1 cellular context compared by ENCODE assay signal in the genomic region with DNA sequence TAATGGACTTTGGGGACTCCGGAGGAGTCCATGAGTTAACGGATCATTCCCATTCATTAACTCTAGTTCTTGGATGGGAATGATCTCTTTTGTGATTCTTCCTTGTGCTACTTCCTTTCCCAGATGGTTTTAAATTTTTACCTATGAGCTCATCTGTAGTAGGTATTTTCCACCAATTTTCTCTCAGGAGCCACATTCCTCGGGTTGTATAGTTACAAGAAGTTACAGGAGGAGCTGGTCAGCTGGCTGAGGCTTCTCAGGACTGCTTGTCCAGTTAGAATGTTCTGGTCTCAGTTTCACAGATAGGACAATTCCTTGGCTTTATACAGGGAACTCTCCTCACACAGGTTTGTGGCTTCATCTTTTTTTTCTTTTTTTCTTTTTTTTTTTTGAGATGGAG.
TF ChIP-seq lines count a peak whose summit lies in the region.

No MANE protein-coding gene starts in this region.

TF ChIP-seq in IMR-90, 13 proteins besides CTCF, POLR2A, EP300 and RAD21:
- TF ChIP-seq RFX5 (IDR thresholded peaks at IDR 0.05; ENCODE audit: low read depth, low read length) (no peak), MAFK (IDR thresholded peaks at IDR 0.05; ENCODE audit: low read depth, low read length) (no peak), RCOR1 (IDR thresholded peaks at IDR 0.05; ENCODE audit: insufficient replicate concordance, low read length) (no peak), MXI1 (IDR thresholded peaks at IDR 0.05; ENCODE audit: borderline replicate concordance, low read depth, low read length) (no peak), SMC3 (IDR thresholded peaks at IDR 0.05; ENCODE audit: low read depth, low read length) (no peak), MAZ (IDR thresholded peaks at IDR 0.05; ENCODE audit: borderline replicate concordance, low read depth, low read length) (no peak), BHLHE40 (IDR thresholded peaks at IDR 0.05; ENCODE audit: low read depth, low read length) (no peak)
